Comparison of ENCODE assay signal across 23 cellular contexts in genomic region chr6:6248651-6249050, GRCh38.
DNase-seq lines count a peak whose midpoint lies in the region; ATAC-seq and TF ChIP-seq lines count a peak whose summit lies in the region.
"Had no signal": no experiment of that assay in that cellular context is flagged by ENCODE, and none has a peak within 500 bp of the region (broad histone marks: within the 10 kb centered on the region; RNA-seq: fewer than 3 reads in every experiment).

No MANE protein-coding gene starts in this region.

- no peaks in the 10 kb centered on the region for H3K27me3 ChIP-seq in Peyer's patch
- H3K27me3 ChIP-seq: right atrium auricular region, upper lobe of right lung had no signal

- H3K36me3 ChIP-seq in Peyer's patch = no peaks in the 10 kb centered on the region
- H3K36me3 ChIP-seq: right atrium auricular region, upper lobe of right lung had no signal

- no peaks in the 10 kb centered on the region for H3K9me3 ChIP-seq in Peyer's patch
- H3K9me3 ChIP-seq: heart left ventricle, right atrium auricular region, upper lobe of right lung had no signal

- no peak for TF ChIP-seq CTCF in GM12865 (IDR thresholded peaks at IDR 0.05; ENCODE audit: insufficient read depth, low read depth, low read length, missing control alignments)
- TF ChIP-seq CTCF in Peyer's patch (IDR thresholded peaks at IDR 0.05) = no peak

- H3K4me3 ChIP-seq in GM12865 (ENCODE audit: low read depth, low read length) (no peak overlapping the region), Peyer's patch (no peak overlapping the region)
- H3K4me3 ChIP-seq: heart left ventricle, lung, right atrium auricular region, upper lobe of right lung had no signal

- H3K27ac ChIP-seq in Peyer's patch = no peak overlapping the region
- H3K27ac ChIP-seq: epithelial cell of prostate, heart left ventricle, parathyroid adenoma, right atrium auricular region, upper lobe of right lung had no signal

- DNase-seq in GM12865 (ENCODE audit: low read depth) (peak; percentile 26), T-helper 1 cell (no peak), Peyer's patch (no peak), T-helper 9 cell (no peak), NCI-H2227 treated with DMSO at 0.1 percent for 48 hours (lab: John Stamatoyannopoulos, UW) (no peak)
- DNase-seq: 8988T; activated CD8-positive, alpha-beta T cell treated with anti-CD3 and anti-CD28 coated beads for 36 hours; activated gamma-delta T cell treated with Interleukin-2 at 50 U/mL for 16 hours; activated T-cell treated with anti-CD3 and anti-CD28 coated beads for 4 hours; CD4-positive, alpha-beta T cell; heart left ventricle; NCI-H1092; NCI-H187; SHP77; SW 1271; upper lobe of right lung had no signal

- no peak for TF ChIP-seq POLR2A in Peyer's patch (IDR thresholded peaks at IDR 0.05)

- no peaks in the 10 kb centered on the region for H3K4me1 ChIP-seq in Peyer's patch
- H3K4me1 ChIP-seq: heart left ventricle, parathyroid adenoma, right atrium auricular region, upper lobe of right lung had no signal

- ATAC-seq in GM19463 (IDR thresholded peaks at IDR 0.05; ENCODE audit: unreplicated experiment) (peak; percentile 43), HG02678 (IDR thresholded peaks at IDR 0.05; ENCODE audit: unreplicated experiment) (peak; percentile 62), HG03342 (IDR thresholded peaks at IDR 0.05; ENCODE audit: unreplicated experiment) (peak; percentile 48)
- ATAC-seq: activated CD8-positive, alpha-beta T cell treated with anti-CD3 and anti-CD28 coated beads for 36 hours; heart left ventricle; upper lobe of right lung had no signal
